Comparison of ENCODE assay signal across 28 cellular contexts in the genomic region with DNA sequence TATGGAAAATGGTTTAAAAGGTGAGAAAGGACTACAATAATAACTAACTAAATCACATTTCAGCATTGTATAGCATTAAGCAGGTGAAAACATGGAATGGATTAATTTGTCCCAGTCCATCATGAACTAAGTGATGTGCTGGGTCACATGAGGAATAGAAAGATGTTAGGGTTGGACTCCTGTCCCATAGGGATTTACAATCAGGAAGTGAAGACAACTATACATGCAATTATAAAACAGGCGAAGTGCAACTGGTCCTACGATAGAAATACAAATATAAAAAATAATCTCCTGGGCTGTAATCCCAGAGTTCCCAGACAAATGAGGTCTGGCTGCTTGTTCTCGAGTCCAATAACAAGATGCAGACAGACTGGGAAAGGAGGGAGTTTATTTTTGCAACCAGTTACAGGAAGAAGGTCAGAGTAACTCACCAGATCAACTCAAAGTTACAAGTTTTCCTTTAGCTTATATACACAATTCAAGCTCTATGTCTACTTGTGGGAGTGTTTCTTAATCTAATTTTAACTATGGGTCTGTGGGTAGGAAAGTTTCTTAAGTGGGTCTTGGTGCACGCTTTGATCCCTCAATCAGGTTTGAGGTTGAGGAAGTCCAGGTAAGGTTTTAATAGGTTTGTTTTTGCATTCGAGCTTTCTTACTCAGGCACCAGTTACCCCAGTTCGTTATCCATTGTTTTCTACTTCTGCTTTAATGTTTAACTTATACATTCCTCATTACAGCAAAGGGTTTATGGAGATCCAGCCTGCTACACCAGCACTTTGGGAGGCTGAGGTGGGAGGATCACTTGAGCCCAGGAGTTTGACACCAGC. TPM values are rescaled to one million over a fixed set of nuclear protein-coding genes. Genes with fewer than 3 reads are reported as not detected.
DNase-seq lines count a peak whose midpoint lies in the region; ATAC-seq, FAIRE-seq and TF ChIP-seq lines count a peak whose summit lies in the region.
"Had no signal": no experiment of that assay in that cellular context is flagged by ENCODE, and none has a peak within 500 bp of the region (broad histone marks: within the 10 kb centered on the region; RNA-seq: fewer than 3 reads in every experiment).

No MANE protein-coding gene starts in this region.

- no peaks in the 10 kb centered on the region for H3K9me3 ChIP-seq in left ventricle myocardium inferior (replicated peaks)
- no peaks in the 10 kb centered on the region for H3K9me3 ChIP-seq in hepatocyte (ENCODE audit: low read depth)
- no peaks in the 10 kb centered on the region for H3K9me3 ChIP-seq in pancreas
- no peaks in the 10 kb centered on the region for H3K9me3 ChIP-seq in uterus
- H3K9me3 ChIP-seq: MG63, ovary, right lobe of liver had no signal

- TF ChIP-seq CTCF in left ventricle myocardium inferior (IDR thresholded peaks at IDR 0.05; ENCODE audit: borderline replicate concordance) (no peak), hepatocyte (IDR thresholded peaks at IDR 0.05; ENCODE audit: poor library complexity) (no peak), pancreas (IDR thresholded peaks at IDR 0.05) (no peak), uterus (IDR thresholded peaks at IDR 0.05) (no peak), Calu3 (IDR thresholded peaks at IDR 0.05; ENCODE audit: unreplicated experiment) (no peak)

- H3K4me3 ChIP-seq in left ventricle myocardium inferior, result no peak overlapping the region
- H3K4me3 ChIP-seq in hepatocyte, result no peak overlapping the region
- H3K4me3 ChIP-seq in pancreas, result no peak overlapping the region
- no peak overlapping the region for H3K4me3 ChIP-seq in uterus
- H3K4me3 ChIP-seq: MG63, ovary, right lobe of liver had no signal

- no peak for ATAC-seq in Right ventricle myocardium superior (ENCODE audit: poor library complexity)
- peak in 1 of 4 donors; percentile 14 for ATAC-seq in pancreas
- no peak for ATAC-seq in HG03378 (IDR thresholded peaks at IDR 0.05; ENCODE audit: unreplicated experiment)
- ATAC-seq in GM19467 (IDR thresholded peaks at IDR 0.05; ENCODE audit: unreplicated experiment), result no peak
- ATAC-seq: right lobe of liver; stimulated activated naive CD8-positive, alpha-beta T cell treated with anti-CD3 and anti-CD28 coated beads, Interleukin-15, amount 100 ng/mL, for 72 hours had no signal

- intact Hi-C loops in left ventricle myocardium inferior (cut with micrococcal nuclease), result loop anchor here (5.0 kb wide), 1 partner anchor 47 kb away; no protein-coding TSS in a partner anchor
- intact Hi-C loops in Right ventricle myocardium superior (cut with DNase I), result no loop called here
- intact Hi-C loops in pancreas (cut with DNase I), result no loop called here
- intact Hi-C loops in uterus (cut with DNase I; ENCODE audit: low total_unique reads), result no loop called here
- intact Hi-C loops in Calu3 (cut with micrococcal nuclease; ENCODE audit: unreplicated experiment), result no loop called here

- no TSS peak for BruUV-seq in Calu3 (replicated peaks; lab: Mats Ljungman, UMichigan)

- 55% methylated on average over 6 of the region's 6 CpGs for WGBS in hepatocyte (ENCODE audit: low lambda C conversion rate, missing lambda C conversion rate)
- 48 to 54% methylated on average over 6 of the region's 6 CpGs for WGBS in pancreas, 2 donors

- no peaks in the 10 kb centered on the region for H3K36me3 ChIP-seq in left ventricle myocardium inferior
- H3K36me3 ChIP-seq in hepatocyte (replicated peaks; ENCODE audit: insufficient read depth, low read depth), result no peaks in the 10 kb centered on the region
- no peaks in the 10 kb centered on the region for H3K36me3 ChIP-seq in pancreas
- H3K36me3 ChIP-seq in uterus, result no peaks in the 10 kb centered on the region
- H3K36me3 ChIP-seq: MG63, ovary, right lobe of liver had no signal

- H3K9me3 Mint-ChIP-seq in Calu3 (ENCODE audit: low read depth, unreplicated experiment), result no peaks in the 10 kb centered on the region
- H3K9me3 Mint-ChIP-seq: activated CD4-positive, alpha-beta memory T cell treated with anti-CD3 and anti-CD28 coated beads, Interleukin-2, amount 10 ng/mL, durations not matched to agents 7 days and 5 days; activated naive CD8-positive, alpha-beta T cell treated with anti-CD3 and anti-CD28 coated beads, Interleukin-2, amount 10 ng/mL, durations not matched to agents 7 days and 5 days; endodermal cell; naive B cell; stimulated activated naive CD8-positive, alpha-beta T cell treated with anti-CD3 and anti-CD28 coated beads, Interleukin-15, amount 100 ng/mL, for 72 hours had no signal

- H4K20me1 ChIP-seq in hepatocyte (ENCODE audit: insufficient read depth, poor library complexity, severe bottlenecking), result no peaks in the 10 kb centered on the region

- no peaks in the 10 kb centered on the region for H3K4me1 Mint-ChIP-seq in Calu3 (ENCODE audit: low read depth, unreplicated experiment)
- H3K4me1 Mint-ChIP-seq: activated CD4-positive, alpha-beta memory T cell treated with anti-CD3 and anti-CD28 coated beads, Interleukin-2, amount 10 ng/mL, durations not matched to agents 7 days and 5 days; activated naive CD8-positive, alpha-beta T cell treated with anti-CD3 and anti-CD28 coated beads, Interleukin-2, amount 10 ng/mL, durations not matched to agents 7 days and 5 days; B cell; naive B cell; stimulated activated naive CD8-positive, alpha-beta T cell treated with anti-CD3 and anti-CD28 coated beads, Interleukin-15, amount 100 ng/mL, for 72 hours had no signal

- H3K4me2 ChIP-seq in hepatocyte, result no peak overlapping the region

- H3K4me1 ChIP-seq in left ventricle myocardium inferior (peaks cover 91% of the 10 kb centered on the region), hepatocyte (ENCODE audit: insufficient read depth) (peaks cover 32% of the 10 kb centered on the region), pancreas (peaks cover 0 to 9% (median 7%) of the 10 kb centered on the region in 3 donors), uterus (peaks cover 0 to 22% of the 10 kb centered on the region in 2 donors)
- H3K4me1 ChIP-seq: right lobe of liver had no signal

- no peak for TF ChIP-seq POLR2A in uterus (IDR thresholded peaks at IDR 0.05)

- no peak overlapping the region for H3K27ac Mint-ChIP-seq in Calu3 (ENCODE audit: unreplicated experiment)
- H3K27ac Mint-ChIP-seq: activated CD4-positive, alpha-beta memory T cell treated with anti-CD3 and anti-CD28 coated beads, Interleukin-2, amount 10 ng/mL, durations not matched to agents 7 days and 5 days; activated naive CD8-positive, alpha-beta T cell treated with anti-CD3 and anti-CD28 coated beads, Interleukin-2, amount 10 ng/mL, durations not matched to agents 7 days and 5 days; B cell; endodermal cell; naive B cell; stimulated activated naive CD8-positive, alpha-beta T cell treated with anti-CD3 and anti-CD28 coated beads, Interleukin-15, amount 100 ng/mL, for 72 hours had no signal

- H3K27ac ChIP-seq in left ventricle myocardium inferior (replicated peaks) (peak overlapping the region; percentile 87), hepatocyte (peak overlapping the region; percentile 4), pancreas (peak overlapping the region in 1 of 4 donors; percentile 3), uterus (peak overlapping the region; percentile 27 to 57)
- H3K27ac ChIP-seq: ovary, right lobe of liver had no signal

- H3K27me3 ChIP-seq in left ventricle myocardium inferior (ENCODE audit: low read depth) (no peaks in the 10 kb centered on the region), hepatocyte (no peaks in the 10 kb centered on the region), pancreas (no peaks in the 10 kb centered on the region), uterus (no peaks in the 10 kb centered on the region)
- H3K27me3 ChIP-seq: MG63, ovary, right lobe of liver had no signal

- H3K36me3 Mint-ChIP-seq in Calu3 (ENCODE audit: insufficient read depth, unreplicated experiment), result no peaks in the 10 kb centered on the region
- H3K36me3 Mint-ChIP-seq: activated naive CD8-positive, alpha-beta T cell treated with anti-CD3 and anti-CD28 coated beads, Interleukin-2, amount 10 ng/mL, durations not matched to agents 7 days and 5 days; brain; naive B cell had no signal

- H2AFZ ChIP-seq in hepatocyte, result no peak overlapping the region

- no peak for DNase-seq in left ventricle myocardium inferior
- no peak for DNase-seq in Right ventricle myocardium superior
- no peak for DNase-seq in hepatocyte (ENCODE audit: low spot score)
- DNase-seq in pancreas, result no peak
- no peak for DNase-seq in uterus
- DNase-seq in Calu3, result no peak
- DNase-seq: activated CD4-positive, alpha-beta memory T cell treated with anti-CD3 and anti-CD28 coated beads, Interleukin-2, amount 10 ng/mL, durations not matched to agents 7 days and 5 days; activated CD4-positive, CD25-positive, alpha-beta regulatory T cell; activated effector memory CD4-positive, alpha-beta T cell treated with anti-CD3 and anti-CD28 coated beads, Interleukin-2, amount 50 U/mL, for 16 hours; activated naive CD8-positive, alpha-beta T cell treated with anti-CD3 and anti-CD28 coated beads, Interleukin-2, amount 10 ng/mL, durations not matched to agents 7 days and 5 days; DMS79 treated with DMSO at 0.1 percent for 48 hours; endodermal cell; KBM-7; MG63; naive B cell; NCI-H1417 treated with DMSO at 0.1 percent for 48 hours; NCI-H446 treated with DMSO at 0.1 percent for 48 hours; OCI-M1; ovary; right lobe of liver; stimulated activated naive CD8-positive, alpha-beta T cell treated with anti-CD3 and anti-CD28 coated beads, Interleukin-15, amount 100 ng/mL, for 72 hours had no signal

- no peaks in the 10 kb centered on the region for H3K9me2 ChIP-seq in hepatocyte (replicated peaks; ENCODE audit: insufficient read depth)

- peak; percentile 49 for FAIRE-seq in pancreas (lab: Jason Lieb, UNC)
- FAIRE-seq: colon, keratinocyte had no signal

- H3K79me2 ChIP-seq in hepatocyte, result no peaks in the 10 kb centered on the region

- peaks cover 8% of the 10 kb centered on the region for H3K27me3 Mint-ChIP-seq in Calu3 (ENCODE audit: unreplicated experiment)
- H3K27me3 Mint-ChIP-seq: brain, naive B cell had no signal

- CTCF ChIA-PET in Calu3 (lab: Charles Lee), result no interaction called here

- no peak overlapping the region for H3K4me3 Mint-ChIP-seq in Calu3 (ENCODE audit: low read depth, unreplicated experiment)
- H3K4me3 Mint-ChIP-seq: activated CD4-positive, alpha-beta memory T cell treated with anti-CD3 and anti-CD28 coated beads, Interleukin-2, amount 10 ng/mL, durations not matched to agents 7 days and 5 days; activated naive CD8-positive, alpha-beta T cell treated with anti-CD3 and anti-CD28 coated beads, Interleukin-2, amount 10 ng/mL, durations not matched to agents 7 days and 5 days; B cell; brain; endodermal cell; naive B cell; stimulated activated naive CD8-positive, alpha-beta T cell treated with anti-CD3 and anti-CD28 coated beads, Interleukin-15, amount 100 ng/mL, for 72 hours had no signal

RNA-seq across cellular contexts. Expression of a gene that starts 50.1 kb away (rescaled TPM):
- total RNA-seq in left ventricle myocardium inferior (698 TPM), Right ventricle myocardium superior (769 TPM), hepatocyte (73.4 and 74.0 TPM in 2 replicates), pancreas (100 to 1,000 TPM in 3 of 6 donors, 10 to 100 TPM in 3; 49.4 to 324 (median 120) TPM), uterus (1,000 to 10,000 TPM in 1 of 4 donors, 100 to 1,000 TPM in 3; 225 to 1,715 (median 711) TPM), Calu3 (2022) (12.0 and 20.6 TPM in 2 replicates)
- polyA plus RNA-seq in hepatocyte (122 and 129 TPM in 2 replicates), pancreas (100 to 1,000 TPM; 156 to 186 TPM)
- total RNA-seq: A673; activated CD4-positive, alpha-beta memory T cell treated with anti-CD3 and anti-CD28 coated beads, Interleukin-2, amount 10 ng/mL, durations not matched to agents 7 days and 5 days; B cell had no signal
